2 cellular contexts compared by ENCODE assay signal in genomic region chr11:130433357-130433756, GRCh38.
TF ChIP-seq lines count a peak whose summit lies in the region.

No MANE protein-coding gene starts in this region.

TF ChIP-seq in Ishikawa, 13 proteins besides CTCF, POLR2A, EP300 and RAD21:
- TF ChIP-seq YY1 (IDR thresholded peaks at IDR 0.05; ENCODE audit: low read depth) (no peak), CEBPB (IDR thresholded peaks at IDR 0.05) (peak; percentile 50; the same call in 1 of the 2 replicates)

TF ChIP-seq in H1, 55 proteins besides CTCF, POLR2A, EP300 and RAD21:
- TF ChIP-seq GTF2F1 (IDR thresholded peaks at IDR 0.05; ENCODE audit: borderline replicate concordance, low read depth, low read length) (no peak), ATF2 (IDR thresholded peaks at IDR 0.05; ENCODE audit: low read length) (no peak), CBX8 (IDR thresholded peaks at IDR 0.05; ENCODE audit: borderline replicate concordance, low read depth, low read length) (no peak), MAX (IDR thresholded peaks at IDR 0.05) (no peak), SP1 (IDR thresholded peaks at IDR 0.05; ENCODE audit: low read depth, low read length) (no peak)
